9 cellular contexts compared by ENCODE assay signal in the genomic region with DNA sequence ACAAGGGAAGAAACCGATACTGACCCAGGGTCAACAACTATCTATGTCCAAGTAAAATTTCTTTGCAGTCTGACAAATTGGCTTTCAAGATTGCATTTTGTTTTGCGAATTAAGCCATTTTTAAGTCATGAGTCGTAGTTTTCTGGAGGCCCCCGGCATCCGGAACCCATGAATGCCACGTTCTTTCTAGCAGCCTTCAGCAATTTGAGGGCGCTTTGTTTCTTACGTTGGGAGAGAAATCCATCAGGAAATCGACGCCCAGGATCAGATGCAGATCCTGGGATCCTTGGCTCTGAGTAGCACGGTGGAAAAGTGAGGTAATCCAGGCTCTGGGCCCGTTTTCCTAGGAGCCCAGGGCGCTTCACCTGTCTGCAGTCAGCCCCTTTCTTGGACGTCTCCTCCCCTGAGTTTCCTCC. TPM values are rescaled to one million over a fixed set of nuclear protein-coding genes. Genes with fewer than 3 reads are reported as not detected.
A peak's percentile ranks its signal among the peaks of the same experiment; 100 is the strongest.
DNase-seq lines count a peak whose midpoint lies in the region; ATAC-seq and FAIRE-seq lines count a peak whose summit lies in the region.
"Had no signal": no experiment of that assay in that cellular context is flagged by ENCODE, and none has a peak within 500 bp of the region (broad histone marks: within the 10 kb centered on the region; RNA-seq: fewer than 3 reads in every experiment).

No MANE protein-coding gene starts in this region.

- H3K4me3 Mint-ChIP-seq in T-cell: no peak overlapping the region

- no peaks in the 10 kb centered on the region for H3K27me3 Mint-ChIP-seq in T-cell

- CTCF ChIA-PET in T-cell (lab: Charles Lee): no interaction called here

- H3K4me1 Mint-ChIP-seq in T-cell: peaks cover 19 to 28% (median 22%) of the 10 kb centered on the region in 3 donors

- POLR2A ChIA-PET in T-cell (lab: Charles Lee): no interaction called here

- no peaks in the 10 kb centered on the region for H3K9me3 Mint-ChIP-seq in T-cell

- 1 to 2% (median 2%) methylated on average over 14 of the region's 14 CpGs for WGBS in small intestine, 3 donors

- ATAC-seq in activated CD4-positive, CD25-positive, alpha-beta regulatory T cell treated with anti-CD3 and anti-CD28 coated beads, Interleukin-2, amount 50 U/mL, for 24 hours: peak; percentile 1
- peak; percentile 1 for ATAC-seq in HG02642 (IDR thresholded peaks at IDR 0.05; ENCODE audit: poor library complexity, unreplicated experiment)
- peak; percentile 15 to 25 (median 18) for ATAC-seq in T-cell (replicated peaks in 1 of 4)
- no peak for ATAC-seq in HG02973 (IDR thresholded peaks at IDR 0.05; ENCODE audit: unreplicated experiment)

- FAIRE-seq in small intestine (lab: Jason Lieb, UNC): no peak
- FAIRE-seq: colon had no signal

- peaks cover 0 to 7% of the 10 kb centered on the region in 2 donors for H3K4me1 ChIP-seq in small intestine (ENCODE audit: control insufficient read depth in 2 of 2, insufficient read depth in 1 of 2, low read depth in 1 of 2, low read length in 1 of 2)

- H3K36me3 Mint-ChIP-seq in T-cell: no peaks in the 10 kb centered on the region

- DNase-seq in activated CD4-positive, CD25-positive, alpha-beta regulatory T cell treated with anti-CD3 and anti-CD28 coated beads, Interleukin-2, amount 50 U/mL, for 72 hours: no peak
- peak in 8 of 34 experiments; percentile 3 to 20 (median 11) for DNase-seq in T-cell
- DNase-seq in hepatic stellate cell (ENCODE audit: low spot score): peak; percentile 62
- no peak for DNase-seq in small intestine
- DNase-seq in NCI-H2196 treated with DMSO at 0.1 percent for 48 hours (lab: John Stamatoyannopoulos, UW; ENCODE audit: unreplicated experiment): no peak

- peak overlapping the region; percentile 71 to 93 for H3K27ac ChIP-seq in small intestine (ENCODE audit: low read depth in 1 of 2, low read length in 1 of 2)

- H3K36me3 ChIP-seq in small intestine (ENCODE audit: control insufficient read depth in 2 of 2, insufficient read depth in 2 of 2, low read length in 2 of 2): no peaks in the 10 kb centered on the region

- peak overlapping the region; percentile 86 to 87 for H3K27ac Mint-ChIP-seq in T-cell

- H3K27me3 ChIP-seq in small intestine (ENCODE audit: control insufficient read depth in 2 of 2, insufficient read depth in 2 of 2, low read length in 2 of 2): no peaks in the 10 kb centered on the region

- H3K4me3 ChIP-seq in small intestine (ENCODE audit: low read depth in 1 of 2, low read length in 2 of 2): peak overlapping the region; percentile 81 to 84

- no peaks in the 10 kb centered on the region for H3K9me3 ChIP-seq in small intestine (ENCODE audit: control insufficient read depth, low read depth)

RNA-seq across cellular contexts. Expression of a gene that starts 0.3 kb away (rescaled TPM):
- 10 to 100 TPM; 44.2 to 76.3 (median 71.5) TPM for total RNA-seq in T-cell
- polyA plus RNA-seq in small intestine: 100 to 1,000 TPM; 106 to 227 (median 178) TPM

RNA-seq across cellular contexts. Expression of a gene that starts 40.2 kb away (rescaled TPM):
- 10 to 100 TPM; 43.6 to 71.3 (median 46.5) TPM for total RNA-seq in T-cell
- 10 to 100 TPM; 18.7 to 21.9 (median 21.6) TPM for polyA plus RNA-seq in small intestine
